10 cellular contexts compared by ENCODE assay signal in genomic region chr2:19667085-19667484, GRCh38.
DNase-seq lines count a peak whose midpoint lies in the region; ATAC-seq and TF ChIP-seq lines count a peak whose summit lies in the region.
"Had no signal": no experiment of that assay in that cellular context is flagged by ENCODE, and none has a peak within 500 bp of the region (broad histone marks: within the 10 kb centered on the region; RNA-seq: fewer than 3 reads in every experiment).

No MANE protein-coding gene starts in this region.

- ATAC-seq in thoracic aorta (ENCODE audit: insufficient number of reproducible peaks, low FRiP score, low read depth): no peak

- H3K4me1 ChIP-seq in thoracic aorta (ENCODE audit: control insufficient read depth in 1 of 2, low read depth in 2 of 2): peaks cover 0 to 53% of the 10 kb centered on the region in 2 donors

- no peaks in the 10 kb centered on the region for H3K27me3 ChIP-seq in thoracic aorta (replicated peaks; ENCODE audit: insufficient read depth)

- peak; percentile 3 for DNase-seq in SIG-M5 treated with dmso at 0.1 percent for 504 hours (lab: John Stamatoyannopoulos, UW; ENCODE audit: unreplicated experiment)
- no peak for DNase-seq in SIG-M5 (lab: John Stamatoyannopoulos, UW)
- peak; percentile 36 for DNase-seq in RKO (ENCODE audit: low spot score)
- peak; percentile 78 for DNase-seq in fibroblast of pulmonary artery (ENCODE audit: low read depth)
- DNase-seq in thoracic aorta (ENCODE audit: low spot score): no peak
- DNase-seq in stimulated activated CD4-positive, alpha-beta T cell treated with anti-CD3 and anti-CD28 coated beads, Interleukin-4, amount 100 ng/mL, for 24 hours: no peak
- no peak for DNase-seq in activated CD4-positive, alpha-beta T cell treated with anti-CD3 and anti-CD28 coated beads for 48 hours
- DNase-seq in ureter (ENCODE audit: low spot score): no peak
- DNase-seq: immature natural killer cell, NCI-H2227 treated with DMSO at 0.1 percent for 48 hours had no signal

- H3K36me3 ChIP-seq in thoracic aorta: no peaks in the 10 kb centered on the region

- H3K4me3 ChIP-seq in fibroblast of pulmonary artery (replicated peaks; ENCODE audit: low read depth, low read length): no peak overlapping the region
- no peak overlapping the region for H3K4me3 ChIP-seq in thoracic aorta

- TF ChIP-seq CTCF in fibroblast of pulmonary artery (IDR thresholded peaks at IDR 0.05; ENCODE audit: low read length, missing control alignments): peak; percentile 51
- no peak for TF ChIP-seq CTCF in thoracic aorta (IDR thresholded peaks at IDR 0.05)

- peak overlapping the region; percentile 49 to 67 for H3K27ac ChIP-seq in thoracic aorta

- no peaks in the 10 kb centered on the region for H3K9me3 ChIP-seq in thoracic aorta

Comparison
In these comparisons a context has a peak if more than half of its experiments do, and no peak if none do; other contexts are left out.
1. DNase-seq: peak in SIG-M5 treated with dmso at 0.1 percent for 504 hours (single experiment), RKO (single experiment) and fibroblast of pulmonary artery (single experiment); none in SIG-M5 (single experiment), thoracic aorta (single experiment), stimulated activated CD4-positive, alpha-beta T cell treated with anti-CD3 and anti-CD28 coated beads, Interleukin-4, amount 100 ng/mL, for 24 hours (single experiment), activated CD4-positive, alpha-beta T cell treated with anti-CD3 and anti-CD28 coated beads for 48 hours (single experiment) and ureter (single experiment).